In genomic region chr18:8662574-8663255, GRCh38 we compare ENCODE assay signal across 18 cellular contexts. TPM values are rescaled to one million over a fixed set of nuclear protein-coding genes. Genes with fewer than 3 reads are reported as not detected.
A peak's percentile ranks its signal among the peaks of the same experiment; 100 is the strongest.
DNase-seq lines count a peak whose midpoint lies in the region; ATAC-seq and TF ChIP-seq lines count a peak whose summit lies in the region.
"Had no signal": no experiment of that assay in that cellular context is flagged by ENCODE, and none has a peak within 500 bp of the region (broad histone marks: within the 10 kb centered on the region; RNA-seq: fewer than 3 reads in every experiment).

No MANE protein-coding gene starts in this region.

- no peaks in the 10 kb centered on the region for H4K20me1 ChIP-seq in neural progenitor cell (ENCODE audit: low read depth)

- H3K4me1 ChIP-seq in neural progenitor cell = peaks cover 30% of the 10 kb centered on the region
- H3K4me1 ChIP-seq: lower lobe of right lung had no signal

- H3K9me3 Mint-ChIP-seq in neural progenitor cell = peaks cover 2% of the 10 kb centered on the region
- H3K9me3 Mint-ChIP-seq: naive thymus-derived CD8-positive, alpha-beta T cell had no signal

- H3K4me1 Mint-ChIP-seq in neural progenitor cell = peaks cover 42% of the 10 kb centered on the region

- H3K79me2 ChIP-seq in neural progenitor cell (ENCODE audit: low read depth) = no peaks in the 10 kb centered on the region

- H3K36me3 ChIP-seq in H7 (replicated peaks; ENCODE audit: control insufficient read depth, insufficient read depth, low read length) (no peaks in the 10 kb centered on the region), WERI-Rb-1 (no peaks in the 10 kb centered on the region), neural progenitor cell (no peaks in the 10 kb centered on the region)
- H3K36me3 ChIP-seq: lower lobe of right lung, MG63 had no signal

- peak overlapping the region; percentile 97 for H3K27ac Mint-ChIP-seq in neural progenitor cell
- H3K27ac Mint-ChIP-seq: activated CD8-positive, alpha-beta memory T cell treated with anti-CD3 and anti-CD28 coated beads, Interleukin-2, amount 10 ng/mL, durations not matched to agents 7 days and 5 days had no signal

- peak overlapping the region; percentile 80 for H3K4me2 ChIP-seq in neural progenitor cell

- no peak overlapping the region for H3K9ac ChIP-seq in neural progenitor cell
- H3K9ac ChIP-seq: GM23248 had no signal

- H3K36me3 Mint-ChIP-seq in neural progenitor cell = no peaks in the 10 kb centered on the region
- H3K36me3 Mint-ChIP-seq: activated CD8-positive, alpha-beta memory T cell treated with anti-CD3 and anti-CD28 coated beads, Interleukin-2, amount 10 ng/mL, durations not matched to agents 7 days and 5 days; naive thymus-derived CD8-positive, alpha-beta T cell had no signal

- no peak overlapping the region for H3K27ac ChIP-seq in WERI-Rb-1
- no peak overlapping the region for H3K27ac ChIP-seq in neural progenitor cell
- H3K27ac ChIP-seq: coronary artery, GM23248, lower lobe of right lung had no signal

- no peak for ATAC-seq in GM18498 (IDR thresholded peaks at IDR 0.05; ENCODE audit: unreplicated experiment)
- ATAC-seq: activated CD8-positive, alpha-beta memory T cell treated with anti-CD3 and anti-CD28 coated beads, Interleukin-2, amount 10 ng/mL, durations not matched to agents 7 days and 5 days; naive thymus-derived CD8-positive, alpha-beta T cell had no signal

- peaks cover 24% of the 10 kb centered on the region for H3F3A ChIP-seq in neural progenitor cell (ENCODE audit: low read depth)

- TF ChIP-seq CTCF in WERI-Rb-1 (IDR thresholded peaks at IDR 0.05; ENCODE audit: low read depth, low read length) (no peak), neural progenitor cell (IDR thresholded peaks at IDR 0.05) (no peak)

- H2AFZ ChIP-seq in neural progenitor cell (replicated peaks) = no peak overlapping the region

- H3K9me3 ChIP-seq in WERI-Rb-1 (ENCODE audit: severe bottlenecking) (no peaks in the 10 kb centered on the region), neural progenitor cell (ENCODE audit: low read depth) (no peaks in the 10 kb centered on the region)
- H3K9me3 ChIP-seq: lower lobe of right lung, MG63 had no signal

- H3K4me3 ChIP-seq in H7 (ENCODE audit: insufficient read depth, low read depth, low read length) (no peak overlapping the region), WERI-Rb-1 (ENCODE audit: low read depth, low read length) (no peak overlapping the region), neural progenitor cell (no peak overlapping the region)
- H3K4me3 ChIP-seq: coronary artery, GM23248, lower lobe of right lung, MG63 had no signal

- H3K27me3 ChIP-seq in H7 (ENCODE audit: control insufficient read depth, insufficient read depth, low read length) = no peaks in the 10 kb centered on the region
- no peaks in the 10 kb centered on the region for H3K27me3 ChIP-seq in WERI-Rb-1 (ENCODE audit: insufficient read depth, low read depth, severe bottlenecking)
- H3K27me3 ChIP-seq in neural progenitor cell = no peaks in the 10 kb centered on the region
- H3K27me3 ChIP-seq: MG63 had no signal

- DNase-seq in H7 (peak; percentile 39), NCI-H345 treated with DMSO at 0.1 percent for 48 hours (lab: John Stamatoyannopoulos, UW; ENCODE audit: unreplicated experiment) (peak; percentile 94), WERI-Rb-1 (peak; percentile 39), neural progenitor cell (ENCODE audit: low spot score) (no peak), glomerular visceral epithelial cell (ENCODE audit: extremely low spot score) (no peak), DMS 273 treated with DMSO at 0.1 percent for 48 hours (lab: John Stamatoyannopoulos, UW) (no peak)
- DNase-seq: activated CD4-positive, CD25-positive, alpha-beta regulatory T cell; activated CD8-positive, alpha-beta memory T cell treated with anti-CD3 and anti-CD28 coated beads, Interleukin-2, amount 10 ng/mL, durations not matched to agents 7 days and 5 days; activated gamma-delta T cell; AML-193; GM23248; lower lobe of right lung; MG63; naive thymus-derived CD8-positive, alpha-beta T cell; NCI-H446 treated with DMSO at 0.1 percent for 48 hours; right cardiac atrium had no signal

- H3K27me3 Mint-ChIP-seq in neural progenitor cell (ENCODE audit: insufficient read depth, low read depth) = peaks cover 5% of the 10 kb centered on the region

- peak overlapping the region; percentile 55 for H3K4me3 Mint-ChIP-seq in neural progenitor cell
- H3K4me3 Mint-ChIP-seq: activated CD8-positive, alpha-beta memory T cell treated with anti-CD3 and anti-CD28 coated beads, Interleukin-2, amount 10 ng/mL, durations not matched to agents 7 days and 5 days; naive thymus-derived CD8-positive, alpha-beta T cell had no signal

RNA-seq across cellular contexts. Expression of gene MTCL1, which starts 42.6 kb away (rescaled TPM):
- 16.0 and 24.6 TPM in 2 replicates for total RNA-seq in H7 (2014; rRNA removed; shearing (Covaris generic))
- total RNA-seq in neural progenitor cell (ENCODE audit: low replicate concordance) = 36.9 and 38.7 TPM in 2 replicates

RNA-seq across cellular contexts. Expression of gene RAB12, which starts 53.5 kb away (rescaled TPM):
- 24.0 and 30.4 TPM in 2 replicates for total RNA-seq in H7 (2014; rRNA removed; shearing (Covaris generic))
- 24.6 and 41.4 TPM in 2 replicates for total RNA-seq in neural progenitor cell (ENCODE audit: low replicate concordance)

Comparison
In these comparisons a context has a peak if more than half of its experiments do, and no peak if none do; other contexts are left out.
1. DNase-seq: peak in H7 (single experiment), NCI-H345 treated with DMSO at 0.1 percent for 48 hours (single experiment) and WERI-Rb-1 (single experiment); none in neural progenitor cell (single experiment), glomerular visceral epithelial cell (single experiment) and DMS 273 treated with DMSO at 0.1 percent for 48 hours (single experiment).